ENCODE assay signal across 8 cellular contexts in genomic region chr11:63813035-63813562, GRCh38. TPM values are rescaled to one million over a fixed set of nuclear protein-coding genes. Genes with fewer than 3 reads are reported as not detected.
DNase-seq lines count a peak whose midpoint lies in the region; ATAC-seq lines count a peak whose summit lies in the region.

SPINDOC (plus strand) TSS chr11:63813456; CDS start chr11:63813687, 231 bp downstream.

- peak within 1 kb of the TSS; percentile 46 to 85 (median 73) for H3K27ac Mint-ChIP-seq in CD4-positive, alpha-beta memory T cell

- peak; percentile 76 for ATAC-seq in GM19452 (IDR thresholded peaks at IDR 0.05; ENCODE audit: unreplicated experiment)

- no peaks in the 10 kb centered on the region for H3K9me3 ChIP-seq in CD4-positive, alpha-beta memory T cell (ENCODE audit: control insufficient read depth in 1 of 2, low read length in 2 of 2)

- POLR2A ChIA-PET in CD4-positive, alpha-beta memory T cell (lab: Charles Lee; ENCODE audit: partially characterized antibody) = no interaction called here

- CTCF ChIA-PET in CD4-positive, alpha-beta memory T cell (lab: Charles Lee; ENCODE audit: partially characterized antibody) = no interaction called here

- H3K27me3 Mint-ChIP-seq in CD4-positive, alpha-beta memory T cell = no peaks in the 10 kb centered on the region

- peaks cover 19% of the 10 kb centered on the region for H3K4me1 ChIP-seq in CD4-positive, alpha-beta memory T cell (ENCODE audit: insufficient read depth, low read length)

- peaks cover 5 to 16% of the 10 kb centered on the region in 2 donors for H3K36me3 Mint-ChIP-seq in CD4-positive, alpha-beta memory T cell

- peaks cover 20 to 22% (median 21%) of the 10 kb centered on the region in 4 donors for H3K4me1 Mint-ChIP-seq in CD4-positive, alpha-beta memory T cell

- in situ Hi-C loops in endometrial microvascular endothelial cells (cut with HindIII; ENCODE audit: inconsistent ontology term, low pct_unique_long_range_greater_than_20kb, low sequenced_read_pairs) = no loop called here

- no peaks in the 10 kb centered on the region for H3K9me3 Mint-ChIP-seq in CD4-positive, alpha-beta memory T cell

- H3K27ac ChIP-seq in CD4-positive, alpha-beta memory T cell (ENCODE audit: low read depth, low read length) = peak within 1 kb of the TSS; percentile 64

- no peaks in the 10 kb centered on the region for H3K27me3 ChIP-seq in CD4-positive, alpha-beta memory T cell (ENCODE audit: insufficient read depth, low read length)

- DNase-seq in CD4-positive, alpha-beta memory T cell = peak; percentile 51 to 68 (median 58)
- DNase-seq in HK-2 (ENCODE audit: unreplicated experiment) = peak; percentile 72
- peak; percentile 47 for DNase-seq in NOMO-1 treated with DMSO at 0.1 percent for 48 hours (lab: John Stamatoyannopoulos, UW; ENCODE audit: unreplicated experiment)
- peak; percentile 24 for DNase-seq in activated CD8-positive, alpha-beta memory T cell treated with anti-CD3 and anti-CD28 coated beads, Interleukin-2, amount 50 U/mL, for 24 hours (ENCODE audit: extremely low read depth)
- no peak for DNase-seq in mesenteric fat pad (ENCODE audit: low spot score)
- peak; percentile 56 for DNase-seq in stimulated activated CD8-positive, alpha-beta memory T cell treated with anti-CD3 and anti-CD28 coated beads, Interleukin-12 subunit alpha, Interleukin-12 subunit beta, amount 100 ng/mL, for 4 hours (ENCODE audit: low read depth)

- intact Hi-C loops in CD4-positive, alpha-beta memory T cell (cut with micrococcal nuclease) = no loop called here

- peak within 1 kb of the TSS; percentile 75 to 78 for H3K4me3 ChIP-seq in CD4-positive, alpha-beta memory T cell (ENCODE audit: low read length in 2 of 2)

- peaks cover 5% of the 10 kb centered on the region for H3K36me3 ChIP-seq in CD4-positive, alpha-beta memory T cell (ENCODE audit: insufficient read depth, low read length)

- H3K4me3 Mint-ChIP-seq in CD4-positive, alpha-beta memory T cell = peak within 1 kb of the TSS; percentile 76 to 85 (median 78)

RNA-seq across cellular contexts. Expression of gene SPINDOC, which starts in this region (rescaled TPM):
- total RNA-seq in CD4-positive, alpha-beta memory T cell = 10 to 100 TPM; 12.0 to 14.8 TPM
- under 1 TPM; 0.63 to 0.95 TPM for polyA plus RNA-seq in CD4-positive, alpha-beta memory T cell
- total RNA-seq in endometrial microvascular endothelial cells (ENCODE audit: inconsistent ontology term) = 28.2 TPM
- 16.2 TPM for total RNA-seq in mesenteric fat pad
